ENCODE assay signal across 8 cellular contexts in genomic region chr5:98929982-98930355, GRCh38. TPM values are rescaled to one million over a fixed set of nuclear protein-coding genes. Genes with fewer than 3 reads are reported as not detected.
DNase-seq lines count a peak whose midpoint lies in the region; ATAC-seq and TF ChIP-seq lines count a peak whose summit lies in the region.

No MANE protein-coding gene starts in this region.

- peak overlapping the region; percentile 97 for H3K27ac ChIP-seq in temporal lobe (ENCODE audit: low read depth, low read length)

- H3K36me3 Mint-ChIP-seq in T-helper 2 cell treated with Interferon-gamma antibody and Interleukin-4, amounts not matched to agents 5 μg/mL and 100 μg/mL, for 36 hours (ENCODE audit: low read depth), result peaks cover 31% of the 10 kb centered on the region
- H3K36me3 Mint-ChIP-seq in activated naive CD4-positive, alpha-beta T cell treated with anti-CD3 and anti-CD28 coated beads, Interleukin-2, amount 50 U/mL, for 72 hours, result peaks cover 18 to 26% of the 10 kb centered on the region in 2 donors
- peaks cover 0 to 9% (median 4%) of the 10 kb centered on the region in 3 donors for H3K36me3 Mint-ChIP-seq in immature natural killer cell

- no peak for TF ChIP-seq CTCF in GM13977 (IDR thresholded peaks at IDR 0.05; ENCODE audit: extremely low read depth, insufficient read depth, missing control alignments)

- in situ Hi-C loops in GM13977 (cut with MboI; ENCODE audit: low pct_unique_long_range_greater_than_20kb, low sequenced_read_pairs, unreplicated experiment), result no loop called here

- peak overlapping the region; percentile 97 for H3K27ac Mint-ChIP-seq in T-helper 2 cell treated with Interferon-gamma antibody and Interleukin-4, amounts not matched to agents 5 μg/mL and 100 μg/mL, for 36 hours
- peak overlapping the region; percentile 98 to 100 for H3K27ac Mint-ChIP-seq in activated naive CD4-positive, alpha-beta T cell treated with anti-CD3 and anti-CD28 coated beads, Interleukin-2, amount 50 U/mL, for 72 hours
- peak overlapping the region; percentile 95 to 99 (median 97) for H3K27ac Mint-ChIP-seq in immature natural killer cell

- H3K9me3 Mint-ChIP-seq in T-helper 2 cell treated with Interferon-gamma antibody and Interleukin-4, amounts not matched to agents 5 μg/mL and 100 μg/mL, for 36 hours, result no peaks in the 10 kb centered on the region
- peaks cover 4 to 6% of the 10 kb centered on the region in 2 donors for H3K9me3 Mint-ChIP-seq in activated naive CD4-positive, alpha-beta T cell treated with anti-CD3 and anti-CD28 coated beads, Interleukin-2, amount 50 U/mL, for 72 hours
- H3K9me3 Mint-ChIP-seq in immature natural killer cell, result no peaks in the 10 kb centered on the region

- no peak for DNase-seq in T-helper 2 cell treated with Interferon-gamma antibody and Interleukin-4, amounts not matched to agents 5 μg/mL and 100 μg/mL, for 36 hours (ENCODE audit: low spot score)
- DNase-seq in T-helper 2 cell, result no peak
- DNase-seq in activated naive CD4-positive, alpha-beta T cell treated with anti-CD3 and anti-CD28 coated beads, Interleukin-2, amount 50 U/mL, for 72 hours (ENCODE audit: low spot score in 2 of 2), result no peak
- no peak for DNase-seq in immature natural killer cell
- no peak for DNase-seq in stimulated activated CD4-positive, alpha-beta T cell treated with anti-CD3 and anti-CD28 coated beads, Interleukin-1b, Interleukin-23, amount 100 ng/mL, for 48 hours
- DNase-seq in activated gamma-delta T cell treated with Interleukin-2 at 50 U/mL for 16 hours, result no peak
- DNase-seq in GM13977 (ENCODE audit: low spot score), result no peak

- no peaks in the 10 kb centered on the region for H3K27me3 Mint-ChIP-seq in T-helper 2 cell treated with Interferon-gamma antibody and Interleukin-4, amounts not matched to agents 5 μg/mL and 100 μg/mL, for 36 hours (ENCODE audit: low read depth)
- peaks cover 24 to 27% (median 25%) of the 10 kb centered on the region in 3 donors for H3K27me3 Mint-ChIP-seq in immature natural killer cell (ENCODE audit: low read depth in 3 of 3)

- peak overlapping the region; percentile 89 for H3K4me3 Mint-ChIP-seq in T-helper 2 cell treated with Interferon-gamma antibody and Interleukin-4, amounts not matched to agents 5 μg/mL and 100 μg/mL, for 36 hours
- peak overlapping the region; percentile 94 to 98 (median 95) for H3K4me3 Mint-ChIP-seq in immature natural killer cell

- no peak for ATAC-seq in activated naive CD4-positive, alpha-beta T cell treated with anti-CD3 and anti-CD28 coated beads, Interleukin-2, amount 50 U/mL, for 72 hours

- peaks cover 42% of the 10 kb centered on the region for H3K4me1 Mint-ChIP-seq in T-helper 2 cell treated with Interferon-gamma antibody and Interleukin-4, amounts not matched to agents 5 μg/mL and 100 μg/mL, for 36 hours (ENCODE audit: low read depth)
- H3K4me1 Mint-ChIP-seq in immature natural killer cell, result peaks cover 62 to 82% of the 10 kb centered on the region in 2 donors

RNA-seq across cellular contexts. Expression of gene CHD1, which starts 1.2 kb away (rescaled TPM):
- total RNA-seq in activated naive CD4-positive, alpha-beta T cell treated with anti-CD3 and anti-CD28 coated beads, Interleukin-2, amount 50 U/mL, for 72 hours, result 10 to 100 TPM; 49.9 to 86.0 TPM
- 10 to 100 TPM in 1 of 3 donors, 1 to 10 TPM in 2; 5.0 to 10.4 (median 5.5) TPM for polyA plus RNA-seq in immature natural killer cell
- 64.2 TPM for total RNA-seq in temporal lobe
